25 cellular contexts compared by ENCODE assay signal in the genomic region with DNA sequence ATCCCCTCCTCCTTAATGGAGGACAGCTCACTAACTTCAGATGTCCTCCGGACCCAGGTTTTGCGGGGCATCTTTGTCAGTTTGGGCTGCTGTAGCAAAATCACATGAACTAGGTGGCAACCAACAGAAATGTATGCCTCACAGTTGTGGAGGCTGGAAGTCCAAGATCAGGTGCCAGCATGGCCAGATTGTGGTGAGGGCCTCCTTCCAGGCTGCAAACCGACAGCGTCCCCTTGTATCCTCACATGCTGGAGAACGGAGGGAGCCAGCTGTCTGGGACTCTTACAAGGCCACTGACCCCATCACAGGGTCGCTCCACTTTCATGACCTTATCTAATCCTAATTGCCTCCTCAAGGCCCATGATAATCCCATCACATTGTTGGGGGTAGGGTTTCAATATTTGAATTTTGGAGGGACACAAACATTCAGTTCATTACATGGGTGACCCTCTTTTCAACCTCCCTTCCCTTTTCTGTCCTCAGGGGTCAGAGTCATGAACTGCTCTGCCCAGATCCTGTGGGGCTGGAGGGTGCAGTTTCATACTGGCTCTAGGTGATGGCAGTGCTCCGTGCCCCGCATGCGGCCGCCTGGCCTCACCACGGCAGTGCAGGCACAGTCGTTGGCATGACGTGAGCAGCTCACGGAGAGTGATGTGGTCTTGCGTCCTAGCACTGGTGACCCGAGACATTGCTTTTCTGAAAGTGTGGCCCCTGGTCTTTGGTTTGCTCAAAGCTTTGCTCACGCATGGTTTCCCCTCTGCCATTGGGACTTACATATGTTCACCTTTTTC. TPM values are rescaled to one million over a fixed set of nuclear protein-coding genes. Genes with fewer than 3 reads are reported as not detected.
A peak's percentile ranks its signal among the peaks of the same experiment; 100 is the strongest.
DNase-seq lines count a peak whose midpoint lies in the region; ATAC-seq, FAIRE-seq and TF ChIP-seq lines count a peak whose summit lies in the region.
"Had no signal": no experiment of that assay in that cellular context is flagged by ENCODE, and none has a peak within 500 bp of the region (broad histone marks: within the 10 kb centered on the region; RNA-seq: fewer than 3 reads in every experiment).

No MANE protein-coding gene starts in this region.

- H3K4me3 Mint-ChIP-seq in activated CD4-positive, alpha-beta T cell treated with anti-CD3 and anti-CD28 coated beads, Interleukin-2, amount 10 ng/mL, durations not matched to agents 7 days and 5 days: no peak overlapping the region
- H3K4me3 Mint-ChIP-seq: CD8-positive, alpha-beta T cell had no signal

- intact Hi-C loops in HepG2 (cut with micrococcal nuclease; ENCODE audit: unreplicated experiment) (no loop called here), right lobe of liver (cut with DNase I) (no loop called here), esophagus muscularis mucosa (cut with DNase I) (no loop called here)

- no peaks in the 10 kb centered on the region for H3K9me3 Mint-ChIP-seq in activated CD4-positive, alpha-beta T cell treated with anti-CD3 and anti-CD28 coated beads, Interleukin-2, amount 10 ng/mL, durations not matched to agents 7 days and 5 days
- H3K9me3 Mint-ChIP-seq: CD8-positive, alpha-beta T cell had no signal

- no peak for FAIRE-seq in HepG2 (lab: Jason Lieb, UNC)
- FAIRE-seq: GM18507 had no signal

- no peaks in the 10 kb centered on the region for H3K4me1 ChIP-seq in HepG2 (ENCODE audit: insufficient read depth, low read length)
- H3K4me1 ChIP-seq in right lobe of liver: peaks cover 0 to 24% (median 8%) of the 10 kb centered on the region in 4 donors
- H3K4me1 ChIP-seq in esophagus muscularis mucosa: peaks cover 0 to 31% (median 27%) of the 10 kb centered on the region in 4 donors
- peaks cover 13% of the 10 kb centered on the region for H3K4me1 ChIP-seq in rectal smooth muscle tissue (ENCODE audit: control insufficient read depth, insufficient read depth, low read length)
- H3K4me1 ChIP-seq: BLaER1 treated with 17β-estradiol and CSF1 and Interleukin-3, amounts not matched to agents 10 nM and 100 nM had no signal

- no peaks in the 10 kb centered on the region for H3K27me3 Mint-ChIP-seq in activated CD4-positive, alpha-beta T cell treated with anti-CD3 and anti-CD28 coated beads, Interleukin-2, amount 10 ng/mL, durations not matched to agents 7 days and 5 days

- H3K4me3 ChIP-seq in HepG2 (replicated peaks in 1 of 3; ENCODE audit: insufficient read depth in 1 of 3, low read depth in 2 of 3, low read length in 3 of 3): no peak overlapping the region
- H3K4me3 ChIP-seq in right lobe of liver: no peak overlapping the region
- no peak overlapping the region for H3K4me3 ChIP-seq in esophagus muscularis mucosa
- no peak overlapping the region for H3K4me3 ChIP-seq in rectal smooth muscle tissue (ENCODE audit: low read length)
- H3K4me3 ChIP-seq: BLaER1 treated with 17β-estradiol and CSF1 and Interleukin-3, amounts not matched to agents 10 nM and 100 nM; MG63; SK-N-MC had no signal

- H3K9ac ChIP-seq in HepG2 (ENCODE audit: insufficient read depth, low read depth, low read length) (no peak overlapping the region), rectal smooth muscle tissue (ENCODE audit: low read length) (no peak overlapping the region)
- H3K9ac ChIP-seq: BLaER1 treated with 17β-estradiol and CSF1 and Interleukin-3, amounts not matched to agents 10 nM and 100 nM had no signal

- CTCF ChIA-PET in HepG2 (lab: Yijun Ruan, JAX; ENCODE audit: low intra/inter-chr PET ratio, low total read pairs): no interaction called here
- CTCF ChIA-PET in activated CD4-positive, alpha-beta T cell treated with anti-CD3 and anti-CD28 coated beads, Interleukin-2, amount 10 ng/mL, durations not matched to agents 7 days and 5 days (lab: Charles Lee): interaction anchor here (0.5 kb wide), 1 partner anchor 171 kb away, joined by 3 read pairs; no protein-coding TSS in a partner anchor

- POLR2A ChIA-PET in HepG2 (lab: Yijun Ruan, JAX): no interaction called here
- POLR2A ChIA-PET in activated CD4-positive, alpha-beta T cell treated with anti-CD3 and anti-CD28 coated beads, Interleukin-2, amount 10 ng/mL, durations not matched to agents 7 days and 5 days (lab: Charles Lee): no interaction called here

- no peaks in the 10 kb centered on the region for H3K79me2 ChIP-seq in HepG2 (ENCODE audit: insufficient read depth, low read length)

- no peaks in the 10 kb centered on the region for H3K4me1 Mint-ChIP-seq in activated CD4-positive, alpha-beta T cell treated with anti-CD3 and anti-CD28 coated beads, Interleukin-2, amount 10 ng/mL, durations not matched to agents 7 days and 5 days

- no peak overlapping the region for H2AFZ ChIP-seq in HepG2 (ENCODE audit: low read length)

- in situ Hi-C loops in HepG2 (cut with HindIII; ENCODE audit: extremely low pct_ligation_motif_present, low pct_unique_long_range_greater_than_20kb): no loop called here

- TF ChIP-seq RAD21 in HepG2 (CRISPR knock-in tag; IDR thresholded peaks at IDR 0.05): no peak

- no peak overlapping the region for H3K4me2 ChIP-seq in HepG2 (ENCODE audit: low read depth, low read length)
- H3K4me2 ChIP-seq: BLaER1 treated with 17β-estradiol and CSF1 and Interleukin-3, amounts not matched to agents 10 nM and 100 nM had no signal

- H3K36me3 ChIP-seq in HepG2 (replicated peaks in 1 of 2; ENCODE audit: control insufficient read depth in 1 of 2, insufficient read depth in 2 of 2, low read length in 2 of 2): peaks cover 64 to 92% of the 10 kb centered on the region in 2 experiments
- H3K36me3 ChIP-seq in right lobe of liver: peaks cover 0 to 72% (median 30%) of the 10 kb centered on the region in 4 donors
- H3K36me3 ChIP-seq in esophagus muscularis mucosa: peaks cover 45 to 97% (median 90%) of the 10 kb centered on the region in 4 donors
- H3K36me3 ChIP-seq in rectal smooth muscle tissue (ENCODE audit: control insufficient read depth, insufficient read depth, low read length): peaks cover 64% of the 10 kb centered on the region

- peak; percentile 10; the same call in 2 of the 3 replicates for ATAC-seq in HepG2
- ATAC-seq in right lobe of liver: no peak
- ATAC-seq: CD8-positive, alpha-beta T cell; HCT116 had no signal

- no peak overlapping the region for H3K27ac Mint-ChIP-seq in activated CD4-positive, alpha-beta T cell treated with anti-CD3 and anti-CD28 coated beads, Interleukin-2, amount 10 ng/mL, durations not matched to agents 7 days and 5 days
- H3K27ac Mint-ChIP-seq: CD8-positive, alpha-beta T cell had no signal

- peaks cover 5% of the 10 kb centered on the region for H3K36me3 Mint-ChIP-seq in activated CD4-positive, alpha-beta T cell treated with anti-CD3 and anti-CD28 coated beads, Interleukin-2, amount 10 ng/mL, durations not matched to agents 7 days and 5 days (ENCODE audit: low read depth)

- BruUV-seq in HepG2 (replicated peaks; lab: Mats Ljungman, UMichigan): no TSS peak

- DNase-seq in HepG2 (ENCODE audit: low spot score) (no peak), right lobe of liver (no peak), esophagus muscularis mucosa (ENCODE audit: extremely low spot score) (no peak)
- DNase-seq in activated CD4-positive, alpha-beta T cell treated with anti-CD3 and anti-CD28 coated beads for 48 hours: no peak
- no peak for DNase-seq in activated CD4-positive, alpha-beta T cell treated with anti-CD3 and anti-CD28 coated beads, Interleukin-2, amount 10 ng/mL, durations not matched to agents 7 days and 5 days
- no peak for DNase-seq in activated CD4-positive, CD25-positive, alpha-beta regulatory T cell (lab: John Stamatoyannopoulos, UW)
- DNase-seq: 8988T; Calu3; CD8-positive, alpha-beta T cell; DMS153; GDM1; GOT3; MG63; NCI-H1417; NCI-H187; NCI-H446 treated with DMSO at 0.1 percent for 48 hours; NCI-H526 treated with DMSO at 0.1 percent for 48 hours; SHP77 had no signal

- no peaks in the 10 kb centered on the region for H3K9me3 ChIP-seq in HepG2 (ENCODE audit: low read length)
- no peaks in the 10 kb centered on the region for H3K9me3 ChIP-seq in right lobe of liver
- H3K9me3 ChIP-seq in esophagus muscularis mucosa: no peaks in the 10 kb centered on the region
- H3K9me3 ChIP-seq: BLaER1 treated with 17β-estradiol and CSF1 and Interleukin-3, amounts not matched to agents 10 nM and 100 nM; MG63 had no signal

- no peaks in the 10 kb centered on the region for H3K27me3 ChIP-seq in HepG2 (ENCODE audit: control insufficient read depth in 1 of 2, insufficient read depth in 2 of 2, low read length in 2 of 2)
- no peaks in the 10 kb centered on the region for H3K27me3 ChIP-seq in right lobe of liver
- no peaks in the 10 kb centered on the region for H3K27me3 ChIP-seq in esophagus muscularis mucosa
- no peaks in the 10 kb centered on the region for H3K27me3 ChIP-seq in rectal smooth muscle tissue (ENCODE audit: control insufficient read depth, insufficient read depth, low read length)
- H3K27me3 ChIP-seq: BLaER1 treated with 17β-estradiol and CSF1 and Interleukin-3, amounts not matched to agents 10 nM and 100 nM; MG63 had no signal

- no peak for TF ChIP-seq EP300 in HepG2 (IDR thresholded peaks at IDR 0.05; ENCODE audit: low read depth in 2 of 2, low read length in 2 of 2)
- TF ChIP-seq EP300 in HepG2 (CRISPR knock-in tag; IDR thresholded peaks at IDR 0.05; ENCODE audit: borderline replicate concordance): no peak
- no peak for TF ChIP-seq EP300 in esophagus muscularis mucosa (IDR thresholded peaks at IDR 0.05)

- TF ChIP-seq CTCF in HepG2 (CRISPR knock-in tag; IDR thresholded peaks at IDR 0.05) (no peak), right lobe of liver (IDR thresholded peaks at IDR 0.05) (no peak), esophagus muscularis mucosa (IDR thresholded peaks at IDR 0.05) (no peak)

- WGBS in HepG2 (ENCODE audit: low lambda C conversion rate): 100% methylated on average over 6 of the region's 17 CpGs
- 87% methylated on average over 6 of the region's 17 CpGs for WGBS in right lobe of liver (ENCODE audit: insufficient coverage, low coverage, low lambda C conversion rate, missing lambda C conversion rate)
- 93% methylated on average over 17 of the region's 17 CpGs for WGBS in esophagus muscularis mucosa

- no peaks in the 10 kb centered on the region for H4K20me1 ChIP-seq in HepG2 (ENCODE audit: insufficient read depth, low read length)
- H4K20me1 ChIP-seq: BLaER1 treated with 17β-estradiol and CSF1 and Interleukin-3, amounts not matched to agents 10 nM and 100 nM had no signal

- TF ChIP-seq POLR2A in HepG2 (IDR thresholded peaks at IDR 0.05; ENCODE audit: insufficient read depth in 1 of 2, low read depth in 2 of 2, low read length in 2 of 2) (no peak), right lobe of liver (IDR thresholded peaks at IDR 0.05) (no peak), esophagus muscularis mucosa (IDR thresholded peaks at IDR 0.05; ENCODE audit: low read depth) (no peak)

- H3K27ac ChIP-seq in HepG2 (ENCODE audit: extremely low read length, insufficient read depth, low read length): no peak overlapping the region
- no peak overlapping the region for H3K27ac ChIP-seq in right lobe of liver
- H3K27ac ChIP-seq in esophagus muscularis mucosa (replicated peaks in 1 of 4): peak overlapping the region in 3 of 4 donors; percentile 20 to 53 (median 25)
- peak overlapping the region; percentile 25 for H3K27ac ChIP-seq in rectal smooth muscle tissue (ENCODE audit: low read depth, low read length)
- H3K27ac ChIP-seq: BLaER1 treated with 17β-estradiol and CSF1 and Interleukin-3, amounts not matched to agents 10 nM and 100 nM; SK-N-MC had no signal

RNA-seq across cellular contexts. Expression of gene DNASE1L3, which starts 58.4 kb away (rescaled TPM):
- total RNA-seq in HepG2 (2016; rRNA removed; fragmentation: Illumina TruSeq; extraction: Trizol) (0.55 and 0.86 TPM in 2 replicates), right lobe of liver (100 to 1,000 TPM in 1 of 6 experiments, 10 to 100 TPM in 5; 32.9 to 134 (median 61.0) TPM), esophagus muscularis mucosa (1 to 10 TPM in 2 of 4 donors, under 1 TPM in 1, not detected in 1; 0.80 to 2.9 (median 2.2) TPM)
- 0.30 TPM in 1 of 2 replicates, not detected in the other for total RNA-seq in HepG2 (2016; cell fraction: cytosol; rRNA removed; fragmentation: Illumina TruSeq; extraction: Trizol; ENCODE audit: low read depth)
- 0.61 and 0.73 TPM in 2 replicates for total RNA-seq in HepG2 (2016; cell fraction: insoluble cytoplasmic fraction; rRNA removed; fragmentation: Illumina TruSeq; extraction: Trizol)
- 0.53 and 1.1 TPM in 2 replicates for total RNA-seq in HepG2 (2016; cell fraction: membrane; rRNA removed; fragmentation: Illumina TruSeq; extraction: Trizol)
- 0.22 TPM in 1 of 2 replicates, not detected in the other for total RNA-seq in HepG2 (2016; cell fraction: nucleus; rRNA removed; fragmentation: Illumina TruSeq; extraction: Trizol)
- polyA plus RNA-seq in HepG2 (2011; rRNA removed): 1.0 and 1.7 TPM in 2 replicates
- polyA plus RNA-seq in HepG2 (2011; cell fraction: cytosol; rRNA removed): 1.0 and 1.3 TPM in 2 replicates
- 0.43 and 0.51 TPM in 2 replicates for polyA plus RNA-seq in HepG2 (2011; cell fraction: nucleus; rRNA removed)
- polyA plus RNA-seq in HepG2 (2012): 0.33 and 2.5 TPM in 2 replicates
- 0.27 and 0.35 TPM in 2 replicates for polyA plus RNA-seq in HepG2 (2016; cell fraction: cytosol; fragmentation: Illumina TruSeq; extraction: Trizol; ENCODE audit: low read depth)
- 0.44 and 0.59 TPM in 2 replicates for polyA plus RNA-seq in HepG2 (2016; cell fraction: insoluble cytoplasmic fraction; fragmentation: Illumina TruSeq; extraction: Trizol; ENCODE audit: low read depth)
- 0.34 and 0.37 TPM in 2 replicates for polyA plus RNA-seq in HepG2 (2016; cell fraction: membrane; fragmentation: Illumina TruSeq; extraction: Trizol; ENCODE audit: low read depth)
- 0.55 TPM in 1 of 2 replicates, not detected in the other for polyA plus RNA-seq in HepG2 (2016; cell fraction: nucleus; fragmentation: Illumina TruSeq; extraction: Trizol; ENCODE audit: insufficient read depth, low read depth)
- 0.14 and 1.8 TPM in 2 replicates for polyA minus RNA-seq in HepG2 (2011; rRNA and poly(A)+ RNA removed; ENCODE audit: low replicate concordance)
- 0.88 TPM in 1 of 2 replicates, not detected in the other for polyA minus RNA-seq in HepG2 (2011; cell fraction: cytosol; rRNA and poly(A)+ RNA removed)
- 0.77 and 0.87 TPM in 2 replicates for polyA minus RNA-seq in HepG2 (2011; cell fraction: nucleus; rRNA and poly(A)+ RNA removed)
- not detected for total RNA-seq in activated CD4-positive, alpha-beta T cell treated with anti-CD3 and anti-CD28 coated beads, Interleukin-2, amount 10 ng/mL, durations not matched to agents 7 days and 5 days
- total RNA-seq: Calu3; CD8-positive, alpha-beta T cell; LHCN-M2; RPMI7951 had no signal

Comparison
In these comparisons a context has a peak if more than half of its experiments do, and no peak if none do; other contexts are left out.
1. RNA of gene DNASE1L3, which starts 58.4 kb away (total RNA-seq): 32.9 to 134 TPM in right lobe of liver; 0.80 to 2.9 TPM in esophagus muscularis mucosa, 0.22 to 1.1 TPM in HepG2 and not detected in activated CD4-positive, alpha-beta T cell treated with anti-CD3 and anti-CD28 coated beads, Interleukin-2, amount 10 ng/mL, durations not matched to agents 7 days and 5 days; every median in the first group is over 4 times any median in the second.
2. H3K27ac ChIP-seq: peak in esophagus muscularis mucosa (3 of 4) and rectal smooth muscle tissue (single experiment); none in HepG2 (single experiment) and right lobe of liver (0 of 3).